ENCODE assay signal across 1 cellular context in the genomic region with DNA sequence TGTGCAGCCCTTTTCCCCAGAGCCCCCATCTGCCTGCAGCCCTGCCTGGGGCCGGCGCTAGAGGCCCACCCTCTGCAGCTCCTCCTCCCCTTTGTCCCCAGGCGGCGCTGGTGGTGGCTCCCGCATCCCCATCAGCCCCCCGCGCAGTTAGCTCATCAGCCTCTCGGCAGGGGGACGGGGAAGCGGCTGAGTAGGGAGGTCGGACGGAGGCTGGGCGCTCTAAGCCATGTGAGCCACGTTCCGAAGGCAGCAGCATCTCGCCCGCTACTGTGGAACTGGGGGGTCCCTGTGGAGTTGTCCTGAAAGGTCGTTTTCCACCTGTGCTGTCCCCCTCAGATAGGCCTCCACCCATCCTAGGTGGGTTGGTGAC.
TF ChIP-seq lines count a peak whose summit lies in the region.

No MANE protein-coding gene starts in this region.

TF ChIP-seq in H1, 55 proteins besides CTCF, POLR2A, EP300 and RAD21:
- TF ChIP-seq GABPA (IDR thresholded peaks at IDR 0.05; ENCODE audit: borderline replicate concordance, insufficient read depth, low read length) (0 out of 2 replicates have a peak, but pooled peaks have one; percentile 7), NANOG (IDR thresholded peaks at IDR 0.05; ENCODE audit: insufficient read depth, low read depth, low read length, poor library complexity, severe bottlenecking) (peak; percentile 95), MAFK (IDR thresholded peaks at IDR 0.05; ENCODE audit: low read depth, low read length) (no peak), CHD1 (IDR thresholded peaks at IDR 0.05; ENCODE audit: low read depth, low read length) (no peak)
- TF ChIP-seq, protein P1, sequence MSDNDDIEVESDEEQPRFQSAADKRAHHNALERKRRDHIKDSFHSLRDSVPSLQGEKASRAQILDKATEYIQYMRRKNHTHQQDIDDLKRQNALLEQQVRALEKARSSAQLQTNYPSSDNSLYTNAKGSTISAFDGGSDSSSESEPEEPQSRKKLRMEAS (IDR thresholded peaks at IDR 0.05), result peak; percentile 55; the same call in 1 of the 2 replicates
